Comparison of ENCODE assay signal across 29 cellular contexts in genomic region chr12:125169451-125169850, GRCh38. TPM values are rescaled to one million over a fixed set of nuclear protein-coding genes. Genes with fewer than 3 reads are reported as not detected.
A peak's percentile ranks its signal among the peaks of the same experiment; 100 is the strongest.
DNase-seq lines count a peak whose midpoint lies in the region; ATAC-seq, FAIRE-seq and TF ChIP-seq lines count a peak whose summit lies in the region.
"Had no signal": no experiment of that assay in that cellular context is flagged by ENCODE, and none has a peak within 500 bp of the region (broad histone marks: within the 10 kb centered on the region; RNA-seq: fewer than 3 reads in every experiment).

No MANE protein-coding gene starts in this region.

- no peak overlapping the region for H3K56ac ChIP-seq in H1 (replicated peaks; ENCODE audit: insufficient read length, low read depth, low read length)

- no peak overlapping the region for H3K4me2 ChIP-seq in H1 (ENCODE audit: insufficient read depth in 1 of 2, low read depth in 2 of 2, low read length in 2 of 2)
- H3K4me2 ChIP-seq: BLaER1 had no signal

- CTCF ChIA-PET in HEK293 (lab: Yijun Ruan, JAX), result interaction anchor here (1.2 kb wide), 1 partner anchor 13 kb away, joined by 4 read pairs; no protein-coding TSS in a partner anchor
- CTCF ChIA-PET in WTC11 (lab: Charles Lee), result interaction anchor here (1.8 kb wide), 1 partner anchor 14 kb away, joined by 7 read pairs; no protein-coding TSS in a partner anchor
- CTCF ChIA-PET in H1 (lab: Charles Lee; ENCODE audit: partially characterized antibody), result interaction anchor here (0.6 kb wide), 1 partner anchor 86 kb away, joined by 3 read pairs; no protein-coding TSS in a partner anchor
- CTCF ChIA-PET in HEK293T (lab: Yijun Ruan, JAX), result no interaction called here

- H3K9me3 ChIP-seq in HEK293 (ENCODE audit: control insufficient read depth, insufficient read depth, low read depth, low read length), result no peaks in the 10 kb centered on the region
- peaks cover 0 to 3% of the 10 kb centered on the region in 2 experiments; a peak in 1 of 4 replicates for H3K9me3 ChIP-seq in H1 (ENCODE audit: insufficient read depth in 2 of 2, low read depth in 1 of 2, low read length in 1 of 2)
- H3K9me3 ChIP-seq in Peyer's patch, result no peaks in the 10 kb centered on the region
- H3K9me3 ChIP-seq: BE2C, BLaER1 had no signal

- no peak overlapping the region for H3K23ac ChIP-seq in H1 (ENCODE audit: insufficient read length)

- H3K9me3 Mint-ChIP-seq in WTC11, result peaks cover 8% of the 10 kb centered on the region
- H3K9me3 Mint-ChIP-seq in nephron progenitor cell, result peaks cover 21% of the 10 kb centered on the region
- H3K9me3 Mint-ChIP-seq: CD8-positive, alpha-beta memory T cell had no signal

- DNase-seq in WTC11 (ENCODE audit: low spot score) (no peak), caudate nucleus (lab: John Stamatoyannopoulos, UW) (peak in 1 of 61 donors; percentile 20), H1 (ENCODE audit: low read depth in 1 of 2, low spot score in 2 of 2) (no peak), HEK293T (ENCODE audit: extremely low spot score) (no peak), Peyer's patch (no peak), nephron progenitor cell (no peak)
- DNase-seq: 8988T; ACHN; BE2C; C1 segment of cervical spinal cord; CD4-positive, alpha-beta memory T cell; CD4-positive, CD25-positive, alpha-beta regulatory T cell; CD8-positive, alpha-beta memory T cell; COR-L47; DMS 273 treated with DMSO at 0.1 percent for 48 hours; DMS153; DMS53; DMS79; DND-41; EL; GDM1 had no signal

- no peak for ATAC-seq in WTC11
- ATAC-seq in HG02981 (IDR thresholded peaks at IDR 0.05; ENCODE audit: unreplicated experiment), result no peak
- ATAC-seq: GM12878 had no signal

- H3K79me1 ChIP-seq in H1 (ENCODE audit: low read depth, low read length), result no peaks in the 10 kb centered on the region

- H3K27me3 Mint-ChIP-seq in WTC11 (ENCODE audit: low read depth), result peaks cover 10% of the 10 kb centered on the region
- H3K27me3 Mint-ChIP-seq in nephron progenitor cell (ENCODE audit: low read depth, poor library complexity), result peaks cover 8% of the 10 kb centered on the region
- H3K27me3 Mint-ChIP-seq: CD4-positive, CD25-positive, alpha-beta regulatory T cell had no signal

- H3K27ac Mint-ChIP-seq in WTC11 (no peak overlapping the region), nephron progenitor cell (no peak overlapping the region)
- H3K27ac Mint-ChIP-seq: CD14-positive monocyte; CD4-positive, alpha-beta memory T cell; CD4-positive, CD25-positive, alpha-beta regulatory T cell; CD8-positive, alpha-beta memory T cell had no signal

- H3K36me3 ChIP-seq in HEK293 (ENCODE audit: control insufficient read depth in 2 of 2, insufficient read depth in 1 of 2, low read length in 2 of 2) (no peaks in the 10 kb centered on the region), H1 (ENCODE audit: control insufficient read depth in 2 of 4, insufficient read depth in 4 of 4, low read length in 3 of 4) (no peaks in the 10 kb centered on the region), Peyer's patch (no peaks in the 10 kb centered on the region)
- H3K36me3 ChIP-seq: BE2C, BLaER1 had no signal

- H3K9ac ChIP-seq in H1 (replicated peaks in 1 of 4; ENCODE audit: extremely low read depth in 1 of 4, low read depth in 3 of 4, low read length in 3 of 4), result no peak overlapping the region
- H3K9ac ChIP-seq: BLaER1 had no signal

- TF ChIP-seq CTCF in HEK293 (tag by site-specific recombination; IDR thresholded peaks at IDR 0.05) (no peak), WTC11 (IDR thresholded peaks at IDR 0.05) (no peak), H1 (IDR thresholded peaks at IDR 0.05; ENCODE audit: control extremely low read depth in 1 of 3, insufficient read depth in 1 of 3, low read depth in 1 of 3, low read length in 3 of 3) (no peak), Peyer's patch (IDR thresholded peaks at IDR 0.05) (no peak), nephron progenitor cell (IDR thresholded peaks at IDR 0.05) (no peak)

- no peak overlapping the region for H2BK120ac ChIP-seq in H1 (replicated peaks; ENCODE audit: low read depth, low read length)

- H4K20me1 ChIP-seq in H1 (replicated peaks in 1 of 2; ENCODE audit: control insufficient read depth in 1 of 2, insufficient read depth in 2 of 2, low read length in 2 of 2), result no peaks in the 10 kb centered on the region
- H4K20me1 ChIP-seq: BLaER1 had no signal

- H3K27me3 ChIP-seq in H1 (replicated peaks in 1 of 4; ENCODE audit: control insufficient read depth in 3 of 4, extremely low read depth in 1 of 4, insufficient read depth in 3 of 4, low read length in 3 of 4) (no peaks in the 10 kb centered on the region), Peyer's patch (no peaks in the 10 kb centered on the region)
- H3K27me3 ChIP-seq: BE2C, BLaER1 had no signal

- H3K79me2 ChIP-seq in H1 (ENCODE audit: control insufficient read depth in 1 of 2, insufficient read depth in 2 of 2, low read length in 2 of 2), result no peaks in the 10 kb centered on the region

- no peak overlapping the region for H3K4ac ChIP-seq in H1 (replicated peaks; ENCODE audit: insufficient read length, low read depth, low read length)

- 92% methylated on average over 2 of the region's 2 CpGs; no CpG with 5 or more reads in 1 of the 2 experiments for WGBS in H1 (ENCODE audit: extremely low coverage in 1 of 2, insufficient coverage in 1 of 2, insufficient read length in 1 of 2, insufficient replicate concordance in 2 of 2, low coverage in 1 of 2, low lambda C conversion rate in 2 of 2, missing lambda C conversion rate in 1 of 2), 2 experiments

- no peak overlapping the region for H2BK20ac ChIP-seq in H1 (ENCODE audit: low read length)

- H3K4me1 Mint-ChIP-seq in WTC11, result no peaks in the 10 kb centered on the region
- H3K4me1 Mint-ChIP-seq in nephron progenitor cell, result no peaks in the 10 kb centered on the region
- H3K4me1 Mint-ChIP-seq: CD14-positive monocyte; CD4-positive, alpha-beta memory T cell; CD4-positive, CD25-positive, alpha-beta regulatory T cell; CD8-positive, alpha-beta memory T cell had no signal

- H3K27ac ChIP-seq in HEK293 (ENCODE audit: extremely low read depth, low read depth, low read length) (no peak overlapping the region), caudate nucleus (ENCODE audit: low read depth, low read length) (peak overlapping the region; percentile 73), H1 (ENCODE audit: low read depth, low read length) (no peak overlapping the region), Peyer's patch (no peak overlapping the region)
- H3K27ac ChIP-seq: BLaER1 had no signal

- no peak overlapping the region for H2BK15ac ChIP-seq in H1 (ENCODE audit: low read length)

- H4K91ac ChIP-seq in H1 (replicated peaks; ENCODE audit: insufficient read length, low read length), result no peak overlapping the region

- H4K5ac ChIP-seq in H1 (ENCODE audit: insufficient read length, low read depth, low read length), result no peak overlapping the region

- no peaks in the 10 kb centered on the region for H3K23me2 ChIP-seq in H1 (ENCODE audit: low read depth, low read length)

- no peaks in the 10 kb centered on the region for H3K36me3 Mint-ChIP-seq in WTC11
- no peaks in the 10 kb centered on the region for H3K36me3 Mint-ChIP-seq in nephron progenitor cell (ENCODE audit: low read depth)
- H3K36me3 Mint-ChIP-seq: CD14-positive monocyte; CD4-positive, alpha-beta memory T cell; CD8-positive, alpha-beta memory T cell had no signal

- H3K4me3 ChIP-seq in HEK293 (ENCODE audit: low read depth, low read length), result no peak overlapping the region
- no peak overlapping the region for H3K4me3 ChIP-seq in H1 (ENCODE audit: extremely low read depth in 1 of 4, insufficient read depth in 2 of 4, low read depth in 3 of 4, low read length in 4 of 4)
- no peak overlapping the region for H3K4me3 ChIP-seq in Peyer's patch
- H3K4me3 ChIP-seq: BLaER1, GM12878 had no signal

- TF ChIP-seq POLR2A in H1 (IDR thresholded peaks at IDR 0.05; ENCODE audit: control extremely low read depth in 1 of 2, low read depth in 2 of 2, low read length in 2 of 2), result no peak
- TF ChIP-seq POLR2A in Peyer's patch (IDR thresholded peaks at IDR 0.05), result no peak

- H2AFZ ChIP-seq in H1 (ENCODE audit: low read length), result no peak overlapping the region

- POLR2A ChIA-PET in HEK293 (lab: Yijun Ruan, JAX) (no interaction called here), WTC11 (lab: Charles Lee) (no interaction called here), H1 (lab: Charles Lee; ENCODE audit: partially characterized antibody) (no interaction called here), HEK293T (lab: Yijun Ruan, JAX) (no interaction called here)

- no peak overlapping the region for H2BK12ac ChIP-seq in H1 (ENCODE audit: low read depth, low read length)

- TF ChIP-seq RAD21 in H1 (IDR thresholded peaks at IDR 0.05 in 1 of 2, conservative IDR thresholded peaks at IDR 0.05 in 1 of 2; ENCODE audit: low read depth in 2 of 2, low read length in 2 of 2), result no peak

- TF ChIP-seq EP300 in H1 (IDR thresholded peaks at IDR 0.05; ENCODE audit: borderline replicate concordance in 1 of 2, low read depth in 2 of 2, low read length in 2 of 2), result no peak

- no peak overlapping the region for H2AK5ac ChIP-seq in H1 (ENCODE audit: low read depth, low read length)

- H3K4me1 ChIP-seq in HEK293 (ENCODE audit: control insufficient read depth, insufficient read depth, low read length) (no peaks in the 10 kb centered on the region), H1 (replicated peaks in 1 of 4; ENCODE audit: control insufficient read depth in 3 of 4, insufficient read depth in 4 of 4, low read length in 3 of 4) (no peaks in the 10 kb centered on the region; a peak in 1 of 7 replicates), Peyer's patch (no peaks in the 10 kb centered on the region)
- H3K4me1 ChIP-seq: BE2C, BLaER1 had no signal

- no peak overlapping the region for H2BK5ac ChIP-seq in H1 (ENCODE audit: low read depth, low read length)

- FAIRE-seq in H1 (lab: Jason Lieb, UNC), result no peak
- FAIRE-seq: A204.1, GM12878, GM12892, GM18507 had no signal

- no peak overlapping the region for H3K14ac ChIP-seq in H1 (ENCODE audit: insufficient read length)

- H4K8ac ChIP-seq in H1 (ENCODE audit: extremely low read depth, insufficient read depth, low read length), result no peak overlapping the region

- H3K4me3 Mint-ChIP-seq in WTC11 (no peak overlapping the region), nephron progenitor cell (no peak overlapping the region)
- H3K4me3 Mint-ChIP-seq: CD14-positive monocyte; CD4-positive, alpha-beta memory T cell; CD4-positive, CD25-positive, alpha-beta regulatory T cell; CD8-positive, alpha-beta memory T cell had no signal

- H3K18ac ChIP-seq in H1 (ENCODE audit: extremely low read depth, low read length), result no peak overlapping the region

TF ChIP-seq in HEK293T, 16 proteins besides CTCF, POLR2A, EP300 and RAD21 (continues in another document):
- no peak for TF ChIP-seq TARDBP (IDR thresholded peaks at IDR 0.05)

RNA-seq across cellular contexts. Expression of gene TMEM132B, which starts 16.7 kb away (rescaled TPM):
- 79.0 to 83.4 TPM (median 83.3 TPM) in 3 replicates for total RNA-seq in WTC11 (2021)
- 94.3 and 95.9 TPM in 2 replicates for total RNA-seq in H1 (2021; fragmentation: NEBNext Ultra II Directional; extraction: Animal tissue kit (Norgen Biotek cat#: 25700))
- 18.7 and 20.3 TPM in 2 replicates for polyA plus RNA-seq in H1 (2011; rRNA removed)
- 19.2 TPM for polyA plus RNA-seq in H1 (2011; cell fraction: cytosol; rRNA removed)
- 108 TPM for polyA plus RNA-seq in H1 (2011; cell fraction: nucleus; rRNA removed)
- polyA plus RNA-seq in H1 (2012, experiment 1 of 2), result 45.0 to 66.0 TPM (median 51.4 TPM) in 4 replicates
- polyA plus RNA-seq in H1 (2012, experiment 2 of 2), result 7.1 TPM
- 52.0 TPM for polyA plus RNA-seq in H1 (2013, experiment 1 of 2)
- 51.0 TPM for polyA plus RNA-seq in H1 (2013, experiment 2 of 2)
- 113 and 191 TPM in 2 replicates for polyA minus RNA-seq in H1 (2011; rRNA and poly(A)+ RNA removed)
- 34.1 TPM for polyA minus RNA-seq in H1 (2011; cell fraction: cytosol; rRNA and poly(A)+ RNA removed)
- 219 TPM for polyA minus RNA-seq in H1 (2011; cell fraction: nucleus; rRNA and poly(A)+ RNA removed)
- 1 to 10 TPM in 1 of 4 donors, under 1 TPM in 2, not detected in 1; 0.13 to 1.7 (median 0.38) TPM for total RNA-seq in Peyer's patch
- total RNA-seq: CD4-positive, alpha-beta memory T cell; CD4-positive, CD25-positive, alpha-beta regulatory T cell; CD8-positive, alpha-beta memory T cell had no signal
- polyA plus RNA-seq: CD14-positive monocyte; CD4-positive, alpha-beta memory T cell; CD4-positive, CD25-positive, alpha-beta regulatory T cell; CD8-positive, alpha-beta memory T cell had no signal

Comparison
In these comparisons a context has a peak if more than half of its experiments do, and no peak if none do; other contexts are left out.
1. RNA of gene TMEM132B, which starts 16.7 kb away (total RNA-seq): 94.3 to 95.9 TPM in H1 and 79.0 to 83.4 TPM in WTC11; 0.13 to 1.7 TPM in Peyer's patch; every median in the first group is over 10 times any median in the second.